ENCODE assay signal across 10 cellular contexts in genomic region chr11:128496249-128496648, GRCh38.
A peak's percentile ranks its signal among the peaks of the same experiment; 100 is the strongest.
DNase-seq lines count a peak whose midpoint lies in the region; ATAC-seq and TF ChIP-seq lines count a peak whose summit lies in the region.
"Had no signal": no experiment of that assay in that cellular context is flagged by ENCODE, and none has a peak within 500 bp of the region (broad histone marks: within the 10 kb centered on the region; RNA-seq: fewer than 3 reads in every experiment).

No MANE protein-coding gene starts in this region.

- POLR2A ChIA-PET in activated CD4-positive, alpha-beta memory T cell treated with anti-CD3 and anti-CD28 coated beads for 36 hours (lab: Charles Lee) = interaction anchor here (1.0 to 18.8 kb wide), 6 partner anchors 9 to 154 kb away, joined by 5 to 600 read pairs (median 8); no protein-coding TSS in a partner anchor

- peak overlapping the region; percentile 96 for H3K27ac Mint-ChIP-seq in HFFc6
- peak overlapping the region; percentile 91 for H3K27ac Mint-ChIP-seq in activated CD4-positive, alpha-beta memory T cell treated with anti-CD3 and anti-CD28 coated beads for 36 hours
- H3K27ac Mint-ChIP-seq in stimulated activated effector memory CD8-positive, alpha-beta T cell treated with anti-CD3 and anti-CD28 coated beads, Interleukin-12 subunit alpha, Interleukin-12 subunit beta, amount 100 ng/mL, for 72 hours = peak overlapping the region; percentile 96

- ATAC-seq in stimulated activated effector memory CD8-positive, alpha-beta T cell treated with anti-CD3 and anti-CD28 coated beads, Interleukin-12 subunit alpha, Interleukin-12 subunit beta, amount 100 ng/mL, for 72 hours = no peak
- ATAC-seq in HG02852 (IDR thresholded peaks at IDR 0.05; ENCODE audit: unreplicated experiment) (no peak), GM21515 (IDR thresholded peaks at IDR 0.05; ENCODE audit: unreplicated experiment) (no peak)

- H3K27me3 ChIP-seq in hepatocyte = no peaks in the 10 kb centered on the region

- no peak overlapping the region for H3K4me3 ChIP-seq in hepatocyte

- no peaks in the 10 kb centered on the region for H3K9me3 ChIP-seq in hepatocyte (ENCODE audit: low read depth)

- no peaks in the 10 kb centered on the region for H3K9me3 Mint-ChIP-seq in HFFc6
- no peaks in the 10 kb centered on the region for H3K9me3 Mint-ChIP-seq in activated CD4-positive, alpha-beta memory T cell treated with anti-CD3 and anti-CD28 coated beads for 36 hours
- H3K9me3 Mint-ChIP-seq in stimulated activated effector memory CD8-positive, alpha-beta T cell treated with anti-CD3 and anti-CD28 coated beads, Interleukin-12 subunit alpha, Interleukin-12 subunit beta, amount 100 ng/mL, for 72 hours = no peaks in the 10 kb centered on the region

- no peaks in the 10 kb centered on the region for H3K36me3 ChIP-seq in hepatocyte (replicated peaks; ENCODE audit: insufficient read depth, low read depth)

- peaks cover 100% of the 10 kb centered on the region for H3K4me1 Mint-ChIP-seq in HFFc6 (ENCODE audit: low read depth)
- peaks cover 95% of the 10 kb centered on the region for H3K4me1 Mint-ChIP-seq in activated CD4-positive, alpha-beta memory T cell treated with anti-CD3 and anti-CD28 coated beads for 36 hours (ENCODE audit: low read depth)
- H3K4me1 Mint-ChIP-seq in stimulated activated effector memory CD8-positive, alpha-beta T cell treated with anti-CD3 and anti-CD28 coated beads, Interleukin-12 subunit alpha, Interleukin-12 subunit beta, amount 100 ng/mL, for 72 hours = peaks cover 97% of the 10 kb centered on the region

- CTCF ChIA-PET in activated CD4-positive, alpha-beta memory T cell treated with anti-CD3 and anti-CD28 coated beads for 36 hours (lab: Charles Lee) = interaction anchor here (1.2 to 2.3 kb wide), 7 partner anchors 10 to 206 kb away, joined by 3 to 10 read pairs (median 6); no protein-coding TSS in a partner anchor

- peak overlapping the region; percentile 53 for H3K4me2 ChIP-seq in hepatocyte

- H3K27ac ChIP-seq in hepatocyte = peak overlapping the region; percentile 76

- peaks cover 4% of the 10 kb centered on the region; the same call in 1 of the 2 replicates for H3K27me3 Mint-ChIP-seq in HFFc6 (ENCODE audit: insufficient read depth)
- no peaks in the 10 kb centered on the region for H3K27me3 Mint-ChIP-seq in activated CD4-positive, alpha-beta memory T cell treated with anti-CD3 and anti-CD28 coated beads for 36 hours

- H4K20me1 ChIP-seq in hepatocyte (ENCODE audit: insufficient read depth, poor library complexity, severe bottlenecking) = no peaks in the 10 kb centered on the region

- H3K4me1 ChIP-seq in hepatocyte (ENCODE audit: insufficient read depth) = peaks cover 28% of the 10 kb centered on the region

- H3K79me2 ChIP-seq in hepatocyte = peaks cover 87% of the 10 kb centered on the region

- DNase-seq in HFFc6 = no peak
- DNase-seq in activated CD4-positive, alpha-beta memory T cell treated with anti-CD3 and anti-CD28 coated beads for 36 hours = no peak
- no peak for DNase-seq in hepatocyte (ENCODE audit: low spot score)
- DNase-seq in stimulated activated effector memory CD8-positive, alpha-beta T cell treated with anti-CD3 and anti-CD28 coated beads, Interleukin-12 subunit alpha, Interleukin-12 subunit beta, amount 100 ng/mL, for 72 hours (ENCODE audit: low spot score in 2 of 2) = no peak
- DNase-seq in superior temporal gyrus (ENCODE audit: extremely low spot score) = no peak
- no peak for DNase-seq in ACHN
- DNase-seq: NCI-H524 treated with DMSO at 0.1 percent for 48 hours; stimulated activated CD4-positive, alpha-beta T cell treated with anti-CD3 and anti-CD28 coated beads, Interleukin-12 subunit alpha, Interleukin-12 subunit beta, amount 100 ng/mL, for 4 hours had no signal

- no peak overlapping the region for H2AFZ ChIP-seq in hepatocyte

- intact Hi-C loops in activated CD4-positive, alpha-beta memory T cell treated with anti-CD3 and anti-CD28 coated beads for 36 hours (cut with micrococcal nuclease) = no loop called here

- TF ChIP-seq CTCF in HFFc6 (IDR thresholded peaks at IDR 0.05) (no peak), hepatocyte (IDR thresholded peaks at IDR 0.05; ENCODE audit: poor library complexity) (no peak)

- peak overlapping the region; percentile 86 for H3K4me3 Mint-ChIP-seq in HFFc6
- H3K4me3 Mint-ChIP-seq in activated CD4-positive, alpha-beta memory T cell treated with anti-CD3 and anti-CD28 coated beads for 36 hours = peak overlapping the region; percentile 71
- H3K4me3 Mint-ChIP-seq in stimulated activated effector memory CD8-positive, alpha-beta T cell treated with anti-CD3 and anti-CD28 coated beads, Interleukin-12 subunit alpha, Interleukin-12 subunit beta, amount 100 ng/mL, for 72 hours = peak overlapping the region; percentile 84

- 46% methylated on average over 3 of the region's 3 CpGs for WGBS in hepatocyte (ENCODE audit: low lambda C conversion rate, missing lambda C conversion rate)

- no peaks in the 10 kb centered on the region for H3K9me2 ChIP-seq in hepatocyte (replicated peaks; ENCODE audit: insufficient read depth)

- peaks cover 45% of the 10 kb centered on the region for H3K36me3 Mint-ChIP-seq in HFFc6 (ENCODE audit: low read depth)
- H3K36me3 Mint-ChIP-seq in activated CD4-positive, alpha-beta memory T cell treated with anti-CD3 and anti-CD28 coated beads for 36 hours = peaks cover 78% of the 10 kb centered on the region
- H3K36me3 Mint-ChIP-seq in stimulated activated effector memory CD8-positive, alpha-beta T cell treated with anti-CD3 and anti-CD28 coated beads, Interleukin-12 subunit alpha, Interleukin-12 subunit beta, amount 100 ng/mL, for 72 hours = peaks cover 100% of the 10 kb centered on the region

- in situ Hi-C loops in ACHN (cut with HindIII; ENCODE audit: low pct_ligation_motif_present, low pct_unique_long_range_greater_than_20kb, low sequenced_read_pairs) = no loop called here
